In genomic region chr12:122078141-122079037, GRCh38 we compare ENCODE assay signal across 8 cellular contexts. TPM values are rescaled to one million over a fixed set of nuclear protein-coding genes. Genes with fewer than 3 reads are reported as not detected.
A peak's percentile ranks its signal among the peaks of the same experiment; 100 is the strongest.
DNase-seq lines count a peak whose midpoint lies in the region; ATAC-seq and TF ChIP-seq lines count a peak whose summit lies in the region.

MLXIP (plus strand) TSS chr12:122078756; CDS start chr12:122078854, 98 bp downstream.

- no peaks in the 10 kb centered on the region for H3K36me3 ChIP-seq in SK-N-MC (ENCODE audit: insufficient read depth, low read length)
- H3K36me3 ChIP-seq in testis (ENCODE audit: low read depth, missing control alignments): no peaks in the 10 kb centered on the region

- H3K27ac ChIP-seq in SK-N-MC: no peak within 1 kb of the TSS
- peak within 1 kb of the TSS; percentile 79 to 85 for H3K27ac ChIP-seq in testis

- H3K4me3 ChIP-seq in SK-N-MC: peak within 1 kb of the TSS; percentile 91
- peak within 1 kb of the TSS; percentile 60 to 76 for H3K4me3 ChIP-seq in testis

- TF ChIP-seq POLR2A in testis (IDR thresholded peaks at IDR 0.05): no peak

- POLR2A ChIA-PET in HEK293T (lab: Yijun Ruan, JAX): interaction anchor here (0.8 to 2.2 kb wide), 9 partner anchors 10 to 290 kb away, joined by 3 to 14 read pairs (median 4); no protein-coding TSS in a partner anchor

- H3K27me3 Mint-ChIP-seq in activated naive CD4-positive, alpha-beta T cell treated with anti-CD3 and anti-CD28 coated beads, Interleukin-2, amount 10 ng/mL, durations not matched to agents 7 days and 5 days: peaks cover 3% of the 10 kb centered on the region

- H3K9me3 ChIP-seq in SK-N-MC (ENCODE audit: low read depth, low read length) (no peaks in the 10 kb centered on the region), testis (no peaks in the 10 kb centered on the region)

- peak within 1 kb of the TSS; percentile 91 for H3K27ac Mint-ChIP-seq in activated naive CD4-positive, alpha-beta T cell treated with anti-CD3 and anti-CD28 coated beads, Interleukin-2, amount 10 ng/mL, durations not matched to agents 7 days and 5 days

- H3K4me3 Mint-ChIP-seq in activated naive CD4-positive, alpha-beta T cell treated with anti-CD3 and anti-CD28 coated beads, Interleukin-2, amount 10 ng/mL, durations not matched to agents 7 days and 5 days: peak within 1 kb of the TSS; percentile 99

- no peak for TF ChIP-seq CTCF in omental fat pad (IDR thresholded peaks at IDR 0.05)
- no peak for TF ChIP-seq CTCF in testis (IDR thresholded peaks at IDR 0.05)

- H3K4me1 ChIP-seq in testis: peaks cover 35% of the 10 kb centered on the region

- peaks cover 49% of the 10 kb centered on the region for H3K4me1 Mint-ChIP-seq in activated naive CD4-positive, alpha-beta T cell treated with anti-CD3 and anti-CD28 coated beads, Interleukin-2, amount 10 ng/mL, durations not matched to agents 7 days and 5 days

- WGBS in testis, 2 donors: 1% methylated on average over 24 to 47 of the region's 114 CpGs

- peak; percentile 86 for ATAC-seq in omental fat pad (ENCODE audit: low FRiP score)

- DNase-seq in GM03348 (ENCODE audit: low spot score): peak; percentile 98
- DNase-seq in HEK293T (ENCODE audit: extremely low spot score): peak; percentile 95
- DNase-seq in NAMALWA (ENCODE audit: low spot score): peak; percentile 91
- no peak for DNase-seq in SK-N-MC (ENCODE audit: low read depth, low spot score)
- DNase-seq in activated naive CD4-positive, alpha-beta T cell treated with anti-CD3 and anti-CD28 coated beads, Interleukin-2, amount 10 ng/mL, durations not matched to agents 7 days and 5 days: peak; percentile 92
- DNase-seq in germinal center (ENCODE audit: low spot score): peak; percentile 95
- peak; percentile 81 for DNase-seq in omental fat pad (ENCODE audit: low spot score)
- DNase-seq in testis: peak; percentile 96

- no peaks in the 10 kb centered on the region for H3K27me3 ChIP-seq in testis

- peak within 1 kb of the TSS; percentile 80 for H3K9ac ChIP-seq in SK-N-MC (ENCODE audit: insufficient read length)

- H3K36me3 Mint-ChIP-seq in activated naive CD4-positive, alpha-beta T cell treated with anti-CD3 and anti-CD28 coated beads, Interleukin-2, amount 10 ng/mL, durations not matched to agents 7 days and 5 days: peaks cover 21% of the 10 kb centered on the region

- intact Hi-C loops in testis (cut with DNase I; ENCODE audit: low total_unique reads): no loop called here

- CTCF ChIA-PET in HEK293T (lab: Yijun Ruan, JAX): interaction anchor here (1.2 kb wide), 1 partner anchor 24 kb away, joined by 3 read pairs; no protein-coding TSS in a partner anchor
- CTCF ChIA-PET in activated naive CD4-positive, alpha-beta T cell treated with anti-CD3 and anti-CD28 coated beads, Interleukin-2, amount 10 ng/mL, durations not matched to agents 7 days and 5 days (lab: Charles Lee): interaction anchor here (1.8 to 5.8 kb wide), 2 partner anchors 10 to 45 kb away, joined by 6 to 39 read pairs; no protein-coding TSS in a partner anchor

- no peaks in the 10 kb centered on the region for H3K9me3 Mint-ChIP-seq in activated naive CD4-positive, alpha-beta T cell treated with anti-CD3 and anti-CD28 coated beads, Interleukin-2, amount 10 ng/mL, durations not matched to agents 7 days and 5 days

TF ChIP-seq in HEK293T, 16 proteins besides CTCF, POLR2A, EP300 and RAD21:
- TF ChIP-seq ZNF384 (IDR thresholded peaks at IDR 0.05) (peak; percentile 97), PKNOX1 (IDR thresholded peaks at IDR 0.05) (peak; percentile 28; the same call in 1 of the 2 replicates), FOXA1 (IDR thresholded peaks at IDR 0.05) (no peak), HDGF (IDR thresholded peaks at IDR 0.05; ENCODE audit: borderline replicate concordance) (0 out of 2 replicates have a peak, but pooled peaks have one; percentile 38), L3MBTL2 (conservative IDR thresholded peaks at IDR 0.05) (peak; percentile 82), NFRKB (IDR thresholded peaks at IDR 0.05) (no peak), FOXM1 (IDR thresholded peaks at IDR 0.05; ENCODE audit: borderline replicate concordance) (0 out of 2 replicates have a peak, but pooled peaks have one; percentile 15)

RNA-seq across cellular contexts. Expression of gene MLXIP, which starts in this region (rescaled TPM):
- total RNA-seq in omental fat pad (10 to 100 TPM; 17.4 to 49.6 (median 32.6) TPM), testis (10 to 100 TPM; 61.2 to 67.9 TPM)
- polyA plus RNA-seq in testis (ENCODE audit: insufficient read depth, low read depth, low replicate concordance): 39.9 TPM
